In the genomic region with DNA sequence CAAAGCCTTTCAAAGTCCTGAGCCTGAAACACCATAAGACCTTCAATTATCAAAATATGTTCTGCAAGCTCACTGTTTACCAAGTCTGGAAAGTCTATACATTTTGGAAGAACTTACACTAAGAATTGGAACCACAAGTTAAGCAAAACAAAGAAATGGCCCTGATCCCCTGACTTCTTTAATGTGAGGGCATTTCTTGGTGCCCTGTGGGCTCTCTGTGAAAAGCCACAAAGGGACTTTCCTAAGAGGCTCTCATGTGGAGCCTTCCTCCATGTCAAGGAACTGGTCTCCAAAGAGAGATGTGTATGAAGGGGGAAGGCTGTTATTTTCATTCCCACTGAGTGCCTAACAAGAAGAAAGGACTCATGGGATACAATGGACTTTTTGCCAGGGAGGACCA, we compare ENCODE assay signal across 1 cellular context.
TF ChIP-seq lines count a peak whose summit lies in the region.

No MANE protein-coding gene starts in this region.

TF ChIP-seq in GM12878, 131 proteins besides CTCF, POLR2A, EP300 and RAD21:
- TF ChIP-seq JUNB (IDR thresholded peaks at IDR 0.05): no peak
- TF ChIP-seq MXI1 (IDR thresholded peaks at IDR 0.05; ENCODE audit: low read depth, low read length): no peak
- no peak for TF ChIP-seq MEF2A (IDR thresholded peaks at IDR 0.05; ENCODE audit: insufficient read depth, low read depth, low read length)
- TF ChIP-seq NR2F1 (conservative IDR thresholded peaks at IDR 0.05): peak; percentile 55; the same call in 1 of the 2 replicates
- no peak for TF ChIP-seq KAT2A (conservative IDR thresholded peaks at IDR 0.05; ENCODE audit: control insufficient read depth, low read depth, low read length)
- TF ChIP-seq, protein P1, sequence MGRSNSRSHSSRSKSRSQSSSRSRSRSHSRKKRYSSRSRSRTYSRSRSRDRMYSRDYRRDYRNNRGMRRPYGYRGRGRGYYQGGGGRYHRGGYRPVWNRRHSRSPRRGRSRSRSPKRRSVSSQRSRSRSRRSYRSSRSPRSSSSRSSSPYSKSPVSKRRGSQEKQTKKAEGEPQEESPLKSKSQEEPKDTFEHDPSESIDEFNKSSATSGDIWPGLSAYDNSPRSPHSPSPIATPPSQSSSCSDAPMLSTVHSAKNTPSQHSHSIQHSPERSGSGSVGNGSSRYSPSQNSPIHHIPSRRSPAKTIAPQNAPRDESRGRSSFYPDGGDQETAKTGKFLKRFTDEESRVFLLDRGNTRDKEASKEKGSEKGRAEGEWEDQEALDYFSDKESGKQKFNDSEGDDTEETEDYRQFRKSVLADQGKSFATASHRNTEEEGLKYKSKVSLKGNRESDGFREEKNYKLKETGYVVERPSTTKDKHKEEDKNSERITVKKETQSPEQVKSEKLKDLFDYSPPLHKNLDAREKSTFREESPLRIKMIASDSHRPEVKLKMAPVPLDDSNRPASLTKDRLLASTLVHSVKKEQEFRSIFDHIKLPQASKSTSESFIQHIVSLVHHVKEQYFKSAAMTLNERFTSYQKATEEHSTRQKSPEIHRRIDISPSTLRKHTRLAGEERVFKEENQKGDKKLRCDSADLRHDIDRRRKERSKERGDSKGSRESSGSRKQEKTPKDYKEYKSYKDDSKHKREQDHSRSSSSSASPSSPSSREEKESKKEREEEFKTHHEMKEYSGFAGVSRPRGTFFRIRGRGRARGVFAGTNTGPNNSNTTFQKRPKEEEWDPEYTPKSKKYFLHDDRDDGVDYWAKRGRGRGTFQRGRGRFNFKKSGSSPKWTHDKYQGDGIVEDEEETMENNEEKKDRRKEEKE (IDR thresholded peaks at IDR 0.05): no peak
- no peak for TF ChIP-seq USF2 (IDR thresholded peaks at IDR 0.05; ENCODE audit: borderline replicate concordance, low read depth, low read length)
- no peak for TF ChIP-seq BCL3 (IDR thresholded peaks at IDR 0.05; ENCODE audit: borderline replicate concordance, insufficient read depth, low read depth, low read length, poor library complexity, severe bottlenecking)
- TF ChIP-seq, protein P2, sequence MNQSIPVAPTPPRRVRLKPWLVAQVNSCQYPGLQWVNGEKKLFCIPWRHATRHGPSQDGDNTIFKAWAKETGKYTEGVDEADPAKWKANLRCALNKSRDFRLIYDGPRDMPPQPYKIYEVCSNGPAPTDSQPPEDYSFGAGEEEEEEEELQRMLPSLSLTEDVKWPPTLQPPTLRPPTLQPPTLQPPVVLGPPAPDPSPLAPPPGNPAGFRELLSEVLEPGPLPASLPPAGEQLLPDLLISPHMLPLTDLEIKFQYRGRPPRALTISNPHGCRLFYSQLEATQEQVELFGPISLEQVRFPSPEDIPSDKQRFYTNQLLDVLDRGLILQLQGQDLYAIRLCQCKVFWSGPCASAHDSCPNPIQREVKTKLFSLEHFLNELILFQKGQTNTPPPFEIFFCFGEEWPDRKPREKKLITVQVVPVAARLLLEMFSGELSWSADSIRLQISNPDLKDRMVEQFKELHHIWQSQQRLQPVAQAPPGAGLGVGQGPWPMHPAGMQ (IDR thresholded peaks at IDR 0.05; ENCODE audit: borderline replicate concordance): no peak
- no peak for TF ChIP-seq ZNF592 (IDR thresholded peaks at IDR 0.05)
- TF ChIP-seq RUNX3 (IDR thresholded peaks at IDR 0.05; ENCODE audit: low read length): peak; percentile 24
